In genomic region chr12:50614167-50614762, GRCh38 we compare ENCODE assay signal across 11 cellular contexts.
DNase-seq lines count a peak whose midpoint lies in the region; ATAC-seq and TF ChIP-seq lines count a peak whose summit lies in the region.
"Had no signal": no experiment of that assay in that cellular context is flagged by ENCODE, and none has a peak within 500 bp of the region (broad histone marks: within the 10 kb centered on the region; RNA-seq: fewer than 3 reads in every experiment).

No MANE protein-coding gene starts in this region.

- ATAC-seq in WTC11: peak; percentile 83
- ATAC-seq: activated CD8-positive, alpha-beta T cell treated with anti-CD3 and anti-CD28 coated beads, Interleukin-2, amount 10 ng/mL, durations not matched to agents 7 days and 5 days had no signal

- H3K4me3 ChIP-seq in fibroblast of villous mesenchyme (ENCODE audit: low read depth, low read length): no peak overlapping the region

- H3K4me3 Mint-ChIP-seq in WTC11: no peak overlapping the region
- H3K4me3 Mint-ChIP-seq: activated CD8-positive, alpha-beta T cell treated with anti-CD3 and anti-CD28 coated beads, Interleukin-2, amount 10 ng/mL, durations not matched to agents 7 days and 5 days; activated naive CD8-positive, alpha-beta T cell treated with anti-CD3 and anti-CD28 coated beads, Interleukin-2, amount 10 ng/mL, durations not matched to agents 7 days and 5 days had no signal

- H3K27ac Mint-ChIP-seq in WTC11: no peak overlapping the region
- H3K27ac Mint-ChIP-seq: activated CD8-positive, alpha-beta T cell treated with anti-CD3 and anti-CD28 coated beads, Interleukin-2, amount 10 ng/mL, durations not matched to agents 7 days and 5 days; activated naive CD8-positive, alpha-beta T cell treated with anti-CD3 and anti-CD28 coated beads, Interleukin-2, amount 10 ng/mL, durations not matched to agents 7 days and 5 days had no signal

- H3K4me1 Mint-ChIP-seq in WTC11: peaks cover 13% of the 10 kb centered on the region

- H3K27ac ChIP-seq in substantia nigra (ENCODE audit: low read depth, low read length, poor library complexity, severe bottlenecking): peak overlapping the region; percentile 44

- no peak for TF ChIP-seq CTCF in WTC11 (IDR thresholded peaks at IDR 0.05)
- TF ChIP-seq CTCF in fibroblast of villous mesenchyme (IDR thresholded peaks at IDR 0.05; ENCODE audit: insufficient read depth, low read depth, low read length): no peak
- TF ChIP-seq CTCF in GM10266 (IDR thresholded peaks at IDR 0.05; ENCODE audit: control insufficient read depth, insufficient read depth, low read depth, missing control alignments): no peak

- H3K36me3 Mint-ChIP-seq in WTC11: no peaks in the 10 kb centered on the region

- H3K27me3 Mint-ChIP-seq in WTC11 (ENCODE audit: low read depth): no peaks in the 10 kb centered on the region
- H3K27me3 Mint-ChIP-seq: activated naive CD8-positive, alpha-beta T cell treated with anti-CD3 and anti-CD28 coated beads, Interleukin-2, amount 10 ng/mL, durations not matched to agents 7 days and 5 days had no signal

- DNase-seq in HEK293T (ENCODE audit: extremely low spot score): no peak
- DNase-seq in WTC11 (ENCODE audit: low spot score): no peak
- DNase-seq in fibroblast of villous mesenchyme (ENCODE audit: low read depth): peak; percentile 76
- DNase-seq in substantia nigra (lab: John Stamatoyannopoulos, UW): peak in 1 of 49 donors; percentile 51
- DNase-seq in midbrain (lab: John Stamatoyannopoulos, UW): no peak
- DNase-seq in DMS153 treated with DMSO at 0.1 percent for 48 hours (lab: John Stamatoyannopoulos, UW; ENCODE audit: unreplicated experiment): no peak
- no peak for DNase-seq in GM10266 (ENCODE audit: extremely low spot score)
- DNase-seq: activated CD8-positive, alpha-beta T cell treated with anti-CD3 and anti-CD28 coated beads, Interleukin-2, amount 10 ng/mL, durations not matched to agents 7 days and 5 days; activated naive CD8-positive, alpha-beta T cell treated with anti-CD3 and anti-CD28 coated beads, Interleukin-2, amount 10 ng/mL, durations not matched to agents 7 days and 5 days; DMS79; kidney had no signal

- CTCF ChIA-PET in HEK293T (lab: Yijun Ruan, JAX) (no interaction called here), WTC11 (lab: Charles Lee) (no interaction called here)

- POLR2A ChIA-PET in HEK293T (lab: Yijun Ruan, JAX): interaction anchor here (1.1 kb wide), 1 partner anchor 104 kb away, joined by 3 read pairs; no protein-coding TSS in a partner anchor
- POLR2A ChIA-PET in WTC11 (lab: Charles Lee): no interaction called here

- no peaks in the 10 kb centered on the region for H3K9me3 Mint-ChIP-seq in WTC11
- H3K9me3 Mint-ChIP-seq: activated naive CD8-positive, alpha-beta T cell treated with anti-CD3 and anti-CD28 coated beads, Interleukin-2, amount 10 ng/mL, durations not matched to agents 7 days and 5 days had no signal

TF ChIP-seq in HEK293T, 16 proteins besides CTCF, POLR2A, EP300 and RAD21:
- TF ChIP-seq SP1 (IDR thresholded peaks at IDR 0.05) (no peak), L3MBTL2 (conservative IDR thresholded peaks at IDR 0.05) (0 out of 2 replicates have a peak, but pooled peaks have one; percentile 12)

TF ChIP-seq in WTC11, 78 proteins besides CTCF, POLR2A, EP300 and RAD21 (continues in another document):
- TF ChIP-seq USF1 (CRISPR knock-in tag; IDR thresholded peaks at IDR 0.05) (no peak), MAX (CRISPR knock-in tag; IDR thresholded peaks at IDR 0.05) (peak; percentile 67; the same call in 1 of the 2 replicates), TEAD1 (CRISPR knock-in tag; IDR thresholded peaks at IDR 0.05) (peak; percentile 66; the same call in 1 of the 2 replicates), TP53 (CRISPR knock-in tag; IDR thresholded peaks at IDR 0.05) (no peak), TEAD4 (CRISPR knock-in tag; IDR thresholded peaks at IDR 0.05) (0 out of 2 replicates have a peak, but pooled peaks have one; percentile 37), ZBTB43 (CRISPR knock-in tag; IDR thresholded peaks at IDR 0.05) (no peak), CDX4 (CRISPR knock-in tag; IDR thresholded peaks at IDR 0.05; ENCODE audit: borderline replicate concordance) (no peak), SP1 (CRISPR knock-in tag; conservative IDR thresholded peaks at IDR 0.05) (0 out of 2 replicates have a peak, but pooled peaks have one; percentile 32), HMGXB4 (CRISPR knock-in tag; IDR thresholded peaks at IDR 0.05) (no peak), E2F4 (CRISPR knock-in tag; IDR thresholded peaks at IDR 0.05; ENCODE audit: borderline replicate concordance, low read depth) (no peak), MXD4 (CRISPR knock-in tag; IDR thresholded peaks at IDR 0.05; ENCODE audit: borderline replicate concordance) (no peak), CBFB (CRISPR knock-in tag; IDR thresholded peaks at IDR 0.05; ENCODE audit: low read depth) (no peak), ATF1 (CRISPR knock-in tag; IDR thresholded peaks at IDR 0.05) (no peak), USF2 (CRISPR knock-in tag; IDR thresholded peaks at IDR 0.05) (no peak), HMGA2 (CRISPR knock-in tag; IDR thresholded peaks at IDR 0.05) (no peak)
